In the genomic region with DNA sequence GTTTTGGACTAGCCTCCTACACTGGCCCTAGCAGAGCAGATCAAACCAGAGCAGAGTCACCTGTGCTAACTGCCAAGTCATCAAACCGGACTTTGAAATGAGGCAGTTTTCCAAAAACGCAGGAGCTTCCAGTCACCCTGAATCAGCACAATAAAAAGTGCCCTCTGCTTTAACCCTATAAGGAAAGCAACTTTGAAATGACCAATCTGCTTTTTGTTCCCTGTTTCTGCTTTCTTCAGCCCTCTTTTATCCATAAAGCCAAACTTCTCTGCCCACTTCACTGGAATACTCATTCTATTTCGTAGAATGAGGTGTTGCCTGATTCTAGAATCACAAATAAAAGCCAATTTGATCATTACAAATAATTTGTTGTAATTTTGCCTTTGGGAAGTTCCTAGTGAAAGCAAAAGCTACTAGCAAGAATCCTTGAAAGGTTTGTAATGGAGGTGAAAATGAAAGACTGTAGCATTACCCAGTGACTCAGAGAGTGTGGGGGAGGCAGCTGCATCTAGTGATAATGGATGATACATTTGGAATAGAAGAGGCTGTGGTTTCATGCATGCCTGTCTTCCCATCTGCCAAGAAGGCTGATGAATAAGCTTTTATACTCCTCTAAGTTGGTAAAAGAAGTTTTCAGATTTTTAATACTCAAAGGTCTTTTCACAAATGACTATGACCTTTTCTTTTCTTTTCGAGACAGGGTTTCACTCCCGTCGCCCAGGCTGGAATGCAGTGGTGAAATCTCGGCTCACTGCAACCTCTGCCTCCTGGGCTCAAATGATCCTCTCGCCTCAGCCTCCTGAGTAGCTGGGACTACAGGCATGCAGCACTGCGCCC, we compare ENCODE assay signal across 8 cellular contexts. TPM values are rescaled to one million over a fixed set of nuclear protein-coding genes. Genes with fewer than 3 reads are reported as not detected.
A peak's percentile ranks its signal among the peaks of the same experiment; 100 is the strongest.
DNase-seq lines count a peak whose midpoint lies in the region; ATAC-seq and TF ChIP-seq lines count a peak whose summit lies in the region.

No MANE protein-coding gene starts in this region.

- H3K36me3 ChIP-seq in SJCRH30 = no peaks in the 10 kb centered on the region
- H3K36me3 ChIP-seq in psoas muscle (ENCODE audit: insufficient read depth in 1 of 2, low read depth in 1 of 2) = no peaks in the 10 kb centered on the region

- no peaks in the 10 kb centered on the region; the same call in 1 of the 2 replicates for H3K9me3 ChIP-seq in SJCRH30 (replicated peaks)
- H3K9me3 ChIP-seq in psoas muscle = no peaks in the 10 kb centered on the region

- ATAC-seq in psoas muscle (peak; percentile 66 to 85 (median 76)), HG03095 (IDR thresholded peaks at IDR 0.05; ENCODE audit: unreplicated experiment) (no peak), HG03135 (IDR thresholded peaks at IDR 0.05; ENCODE audit: unreplicated experiment) (no peak), GM21786 (IDR thresholded peaks at IDR 0.05; ENCODE audit: unreplicated experiment) (no peak)

- H3K4me3 ChIP-seq in SJCRH30 (peak overlapping the region; percentile 30), psoas muscle (no peak overlapping the region)

- H3K27me3 ChIP-seq in SJCRH30 (no peaks in the 10 kb centered on the region), psoas muscle (ENCODE audit: insufficient read depth in 3 of 3, low read length in 2 of 3) (no peaks in the 10 kb centered on the region)

- H3K27ac ChIP-seq in SJCRH30 = peak overlapping the region; percentile 82
- peak overlapping the region; percentile 51 for H3K27ac ChIP-seq in psoas muscle

- WGBS in psoas muscle, 3 donors = 50 to 69% (median 58%) methylated on average over 9 of the region's 9 CpGs

- peaks cover 21% of the 10 kb centered on the region for H3K4me1 ChIP-seq in SJCRH30
- H3K4me1 ChIP-seq in psoas muscle = peaks cover 19% of the 10 kb centered on the region

- peak; percentile 86 for DNase-seq in GM04504 (ENCODE audit: low read depth)
- peak; percentile 51 to 72 for DNase-seq in SJCRH30
- DNase-seq in fibroblast of gingiva (ENCODE audit: low read depth) = peak; percentile 89
- DNase-seq in psoas muscle = peak in 1 of 2 donors; percentile 30
- DNase-seq in NAMALWA (ENCODE audit: low spot score) = no peak

- no peak for TF ChIP-seq CTCF in psoas muscle (IDR thresholded peaks at IDR 0.05)

- intact Hi-C loops in psoas muscle (cut with DNase I) = no loop called here

RNA-seq across cellular contexts. Expression of gene SPAAR, which starts 14.9 kb away (rescaled TPM):
- total RNA-seq in SJCRH30 (2014; rRNA removed; shearing (Covaris generic)) = 0.12 and 0.18 TPM in 2 replicates
- total RNA-seq in psoas muscle = 1 to 10 TPM; 2.5 to 4.6 (median 4.0) TPM
- 1 to 10 TPM; 3.2 to 3.9 (median 3.6) TPM for polyA plus RNA-seq in psoas muscle

RNA-seq across cellular contexts. Expression of gene HRCT1, which starts 18.1 kb away (rescaled TPM):
- total RNA-seq in SJCRH30 (2014; rRNA removed; shearing (Covaris generic)) = 0.48 TPM in 1 of 2 replicates, not detected in the other
- 1 to 10 TPM in 3 of 4 donors, under 1 TPM in 1; 0.95 to 4.9 (median 3.0) TPM for total RNA-seq in psoas muscle
- 1 to 10 TPM in 2 of 3 donors, under 1 TPM in 1; 0.59 to 5.4 (median 1.6) TPM for polyA plus RNA-seq in psoas muscle

RNA-seq across cellular contexts. Expression of gene OR2S2, which starts 33.8 kb away (rescaled TPM):
- total RNA-seq in SJCRH30 (2014; rRNA removed; shearing (Covaris generic)) = not detected in 2 replicates
- not detected for total RNA-seq in psoas muscle
- polyA plus RNA-seq in psoas muscle = not detected

RNA-seq across cellular contexts. Expression of gene OR13J1, which starts 53.9 kb away (rescaled TPM):
- total RNA-seq in SJCRH30 (2014; rRNA removed; shearing (Covaris generic)) = not detected in 2 replicates
- total RNA-seq in psoas muscle = not detected
- not detected for polyA plus RNA-seq in psoas muscle

Comparison
In these comparisons a context has a peak if more than half of its experiments do, and no peak if none do; other contexts are left out.
1. ATAC-seq: peak in psoas muscle (4 of 4); none in HG03095 (single experiment), HG03135 (single experiment) and GM21786 (single experiment).